15 cellular contexts compared by ENCODE assay signal in genomic region chr5:61744690-61745619, GRCh38.
DNase-seq lines count a peak whose midpoint lies in the region; ATAC-seq, FAIRE-seq and TF ChIP-seq lines count a peak whose summit lies in the region.
"Had no signal": no experiment of that assay in that cellular context is flagged by ENCODE, and none has a peak within 500 bp of the region (broad histone marks: within the 10 kb centered on the region; RNA-seq: fewer than 3 reads in every experiment).

No MANE protein-coding gene starts in this region.

- H3K9me3 ChIP-seq in HCT116 (ENCODE audit: control insufficient read depth in 1 of 2, insufficient read depth in 1 of 2, low read depth in 1 of 2, low read length in 2 of 2) (no peaks in the 10 kb centered on the region), PC-9 (ENCODE audit: insufficient read depth, low read depth) (no peaks in the 10 kb centered on the region), keratinocyte (ENCODE audit: control insufficient read depth, low read depth, low read length) (no peaks in the 10 kb centered on the region)
- H3K9me3 ChIP-seq: SJCRH30, tibial artery had no signal

- POLR2A ChIA-PET in HCT116 (lab: Charles Lee) = no interaction called here
- POLR2A ChIA-PET in PC-9 (lab: Charles Lee; ENCODE audit: unreplicated experiment) = no interaction called here

- ATAC-seq in HCT116 = peak; percentile 85
- no peak for ATAC-seq in HG03442 (IDR thresholded peaks at IDR 0.05; ENCODE audit: unreplicated experiment)
- no peak for ATAC-seq in HG02763 (IDR thresholded peaks at IDR 0.05; ENCODE audit: unreplicated experiment)

- no peaks in the 10 kb centered on the region for H3K9me1 ChIP-seq in keratinocyte (ENCODE audit: control insufficient read depth, extremely low read depth, insufficient read depth, low read length)

- dilution Hi-C loops in keratinocyte (cut with MboI; ENCODE audit: extremely low pct_ligation_motif_present, low sequenced_read_pairs) = no loop called here

- peak; percentile 2 for DNase-seq in HCT116 (ENCODE audit: low read depth, low spot score)
- peak in 1 of 2 experiments; percentile 2 for DNase-seq in PC-9
- no peak for DNase-seq in keratinocyte (ENCODE audit: low read depth, low spot score)
- DNase-seq in LoVo (ENCODE audit: low spot score) = no peak
- DNase-seq in posterior cingulate gyrus = no peak
- DNase-seq: activated gamma-delta T cell, midbrain, NCI-H1436 treated with DMSO at 0.1 percent for 48 hours, NCI-H524, SJCRH30, tibial artery had no signal

- no TSS peak for BruUV-seq in HCT116 (replicated peaks; lab: Mats Ljungman, UMichigan)
- no TSS peak for BruUV-seq in PC-9 (replicated peaks; lab: Mats Ljungman, UMichigan)

- TF ChIP-seq RAD21 in HCT116 (IDR thresholded peaks at IDR 0.05; ENCODE audit: low read depth) = peak; percentile 34; the same call in 1 of the 2 replicates

- TF ChIP-seq CTCF in 22Rv1 (IDR thresholded peaks at IDR 0.05) (peak; percentile 13; the same call in 1 of the 2 replicates), HCT116 (IDR thresholded peaks at IDR 0.05 in 2 of 3, conservative IDR thresholded peaks at IDR 0.05 in 1 of 3; ENCODE audit: borderline replicate concordance in 1 of 3, insufficient read depth in 1 of 3, low read depth in 2 of 3, low read length in 2 of 3) (peak; percentile 13 to 26 (median 21); a peak in 1 of 6 replicates), PC-9 (conservative IDR thresholded peaks at IDR 0.05) (no peak), keratinocyte (optimal IDR thresholded peaks at IDR 0.05 in 1 of 3, IDR thresholded peaks at IDR 0.05 in 1 of 3, conservative IDR thresholded peaks at IDR 0.05 in 1 of 3; ENCODE audit: extremely low read depth in 1 of 3, insufficient read depth in 2 of 3, low read length in 3 of 3) (peak in 2 of 3 experiments; percentile 42 to 61)

- H3K4me2 ChIP-seq in HCT116 (ENCODE audit: low read length) = no peak overlapping the region
- no peak overlapping the region for H3K4me2 ChIP-seq in PC-9
- no peak overlapping the region for H3K4me2 ChIP-seq in keratinocyte (ENCODE audit: control insufficient read depth, extremely low read depth, insufficient read depth, low read depth, low read length)

- no peak for TF ChIP-seq POLR2A in HCT116 (IDR thresholded peaks at IDR 0.05; ENCODE audit: borderline replicate concordance, extremely low read depth, insufficient read depth, insufficient read length)

- no peaks in the 10 kb centered on the region for H3K36me3 ChIP-seq in HCT116 (ENCODE audit: control insufficient read depth in 1 of 2, insufficient read depth in 2 of 2, low read length in 2 of 2)
- H3K36me3 ChIP-seq in PC-9 (ENCODE audit: low read depth) = no peaks in the 10 kb centered on the region
- H3K36me3 ChIP-seq in keratinocyte (ENCODE audit: control insufficient read depth in 2 of 2, extremely low read depth in 1 of 2, insufficient read depth in 2 of 2, low read length in 2 of 2) = no peaks in the 10 kb centered on the region
- H3K36me3 ChIP-seq: SJCRH30, tibial artery had no signal

- H2AFZ ChIP-seq in HCT116 (ENCODE audit: low read depth, low read length, poor library complexity, severe bottlenecking) = no peak overlapping the region
- peak overlapping the region; percentile 22; the same call in 1 of the 2 replicates for H2AFZ ChIP-seq in PC-9
- H2AFZ ChIP-seq in keratinocyte (ENCODE audit: control insufficient read depth, low read length) = no peak overlapping the region

- RAD21 ChIA-PET in HCT116 (lab: Charles Lee; ENCODE audit: low non-redundant PET in 1 of 2, low total read pairs in 2 of 2, uncharacterized antibody in 2 of 2, unreplicated experiment in 2 of 2) = interaction anchor here in 1 of 2 experiments (0.7 kb wide), 1 partner anchor 381 kb away, joined by 4 read pairs; no protein-coding TSS in a partner anchor

- CTCF ChIA-PET in HCT116 (lab: Charles Lee) = no interaction called here
- CTCF ChIA-PET in PC-9 (lab: Charles Lee) = no interaction called here

- H3K9me2 ChIP-seq in HCT116 (ENCODE audit: insufficient read depth) (no peaks in the 10 kb centered on the region), PC-9 (ENCODE audit: insufficient read depth) (no peaks in the 10 kb centered on the region)

- H3K79me2 ChIP-seq in HCT116 (ENCODE audit: insufficient read depth, low read length) = no peaks in the 10 kb centered on the region
- no peaks in the 10 kb centered on the region for H3K79me2 ChIP-seq in PC-9 (ENCODE audit: low read depth)
- no peaks in the 10 kb centered on the region for H3K79me2 ChIP-seq in keratinocyte (ENCODE audit: control insufficient read depth, insufficient read depth, low read length)

- H3K4me1 ChIP-seq in HCT116 (ENCODE audit: control insufficient read depth in 1 of 2, insufficient read depth in 2 of 2, low read length in 2 of 2) (no peaks in the 10 kb centered on the region), PC-9 (replicated peaks; ENCODE audit: insufficient read depth) (no peaks in the 10 kb centered on the region), keratinocyte (ENCODE audit: control insufficient read depth, extremely low read depth, insufficient read depth, low read length) (no peaks in the 10 kb centered on the region)
- H3K4me1 ChIP-seq: SJCRH30, tibial artery had no signal

- H3K27me3 ChIP-seq in HCT116 (ENCODE audit: insufficient read depth, low read length) = peaks cover 3% of the 10 kb centered on the region; the same call in 1 of the 2 replicates
- H3K27me3 ChIP-seq in PC-9 (ENCODE audit: insufficient read depth, low read depth) = peaks cover 13% of the 10 kb centered on the region; the same call in 1 of the 2 replicates
- no peaks in the 10 kb centered on the region for H3K27me3 ChIP-seq in keratinocyte (ENCODE audit: control insufficient read depth, extremely low read depth, insufficient read depth, low read length)
- H3K27me3 ChIP-seq: SJCRH30, tibial artery had no signal

- intact Hi-C loops in HCT116 (cut with micrococcal nuclease) (no loop called here), PC-9 (cut with micrococcal nuclease; ENCODE audit: unreplicated experiment) (no loop called here), posterior cingulate gyrus (cut with DNase I) (no loop called here)

- H3K9ac ChIP-seq in HCT116 (ENCODE audit: low read length) (no peak overlapping the region), keratinocyte (ENCODE audit: control insufficient read depth, extremely low read depth, insufficient read depth, low read length) (no peak overlapping the region)

- FAIRE-seq in keratinocyte (lab: Jason Lieb, UNC) = no peak
- FAIRE-seq: HTR-8/SVneo had no signal

- no peak overlapping the region for H3K27ac ChIP-seq in 22Rv1
- H3K27ac ChIP-seq in HCT116 (ENCODE audit: low read depth, low read length) = no peak overlapping the region
- H3K27ac ChIP-seq in PC-9 = no peak overlapping the region
- H3K27ac ChIP-seq in keratinocyte (ENCODE audit: control insufficient read depth, insufficient read depth, low read length) = no peak overlapping the region
- H3K27ac ChIP-seq: SJCRH30, tibial artery had no signal

- H3K4me3 ChIP-seq in HCT116 (replicated peaks in 1 of 2; ENCODE audit: low read depth in 1 of 2, low read length in 2 of 2) = no peak overlapping the region
- no peak overlapping the region for H3K4me3 ChIP-seq in PC-9
- H3K4me3 ChIP-seq in keratinocyte (ENCODE audit: control insufficient read depth in 2 of 3, extremely low read depth in 1 of 3, insufficient read depth in 2 of 3, low read depth in 1 of 3, low read length in 3 of 3) = no peak overlapping the region
- H3K4me3 ChIP-seq: SJCRH30, tibial artery had no signal

- no peaks in the 10 kb centered on the region for H4K20me1 ChIP-seq in HCT116 (ENCODE audit: insufficient read depth)
- no peaks in the 10 kb centered on the region for H4K20me1 ChIP-seq in PC-9 (ENCODE audit: insufficient read depth)
- no peaks in the 10 kb centered on the region for H4K20me1 ChIP-seq in keratinocyte (ENCODE audit: control insufficient read depth, extremely low read depth, insufficient read depth, low read length)

- no peaks in the 10 kb centered on the region for H3F3A ChIP-seq in PC-9 (ENCODE audit: insufficient read depth, low read depth)

TF ChIP-seq in HCT116, 20 proteins besides CTCF, POLR2A, EP300 and RAD21:
- no peak for TF ChIP-seq ZBTB33 (IDR thresholded peaks at IDR 0.05; ENCODE audit: extremely low read depth, insufficient replicate concordance, low read length)
- no peak for TF ChIP-seq SRF (IDR thresholded peaks at IDR 0.05; ENCODE audit: low read depth)
- TF ChIP-seq ELF1 (IDR thresholded peaks at IDR 0.05; ENCODE audit: borderline replicate concordance, low read depth) = no peak
- TF ChIP-seq CEBPB (IDR thresholded peaks at IDR 0.05; ENCODE audit: low read depth) = no peak
- TF ChIP-seq ZFX (IDR thresholded peaks at IDR 0.05) = no peak
- no peak for TF ChIP-seq JUND (IDR thresholded peaks at IDR 0.05)
- TF ChIP-seq ATF3 (IDR thresholded peaks at IDR 0.05) = no peak
- no peak for TF ChIP-seq ZNF274 (IDR thresholded peaks at IDR 0.05; ENCODE audit: low read depth, low read length)
- TF ChIP-seq TCF7L2 (IDR thresholded peaks at IDR 0.05; ENCODE audit: borderline replicate concordance, extremely low read depth, insufficient read depth, insufficient read length) = no peak
- no peak for TF ChIP-seq EZH2phosphoT487 (IDR thresholded peaks at IDR 0.05; ENCODE audit: borderline replicate concordance)
- TF ChIP-seq FOSL1 (IDR thresholded peaks at IDR 0.05; ENCODE audit: low read depth) = no peak
